8 cellular contexts compared by ENCODE assay signal in genomic region chr21:45136927-45137611, GRCh38.
A peak's percentile ranks its signal among the peaks of the same experiment; 100 is the strongest.
DNase-seq lines count a peak whose midpoint lies in the region; ATAC-seq and TF ChIP-seq lines count a peak whose summit lies in the region.

No MANE protein-coding gene starts in this region.

- no peak overlapping the region for H3K27ac Mint-ChIP-seq in activated naive CD8-positive, alpha-beta T cell treated with anti-CD3 and anti-CD28 coated beads, Interleukin-2, amount 10 ng/mL, durations not matched to agents 7 days and 5 days

- peak; percentile 89 for TF ChIP-seq CTCF in cardiac muscle cell (IDR thresholded peaks at IDR 0.05; ENCODE audit: low read depth, low read length)
- peak; percentile 41 to 85 (median 84) for TF ChIP-seq CTCF in prostate gland (IDR thresholded peaks at IDR 0.05)

- peak; percentile 28 for ATAC-seq in activated naive CD8-positive, alpha-beta T cell treated with anti-CD3 and anti-CD28 coated beads, Interleukin-2, amount 10 ng/mL, durations not matched to agents 7 days and 5 days (ENCODE audit: low read depth)
- ATAC-seq in aorta (ENCODE audit: low FRiP score), result peak; percentile 76
- ATAC-seq in HG02981 (IDR thresholded peaks at IDR 0.05; ENCODE audit: unreplicated experiment), result no peak

- peak overlapping the region; percentile 70 for H3K9ac ChIP-seq in SK-N-MC (ENCODE audit: insufficient read length)

- H3K4me3 Mint-ChIP-seq in activated naive CD8-positive, alpha-beta T cell treated with anti-CD3 and anti-CD28 coated beads, Interleukin-2, amount 10 ng/mL, durations not matched to agents 7 days and 5 days, result no peak overlapping the region

- no peaks in the 10 kb centered on the region for H3K9me3 ChIP-seq in SK-N-MC (ENCODE audit: low read depth, low read length)
- no peaks in the 10 kb centered on the region for H3K9me3 ChIP-seq in cardiac muscle cell (ENCODE audit: low read depth)
- no peaks in the 10 kb centered on the region for H3K9me3 ChIP-seq in prostate gland
- no peaks in the 10 kb centered on the region for H3K9me3 ChIP-seq in aorta (ENCODE audit: control insufficient read depth, low read length)

- no peaks in the 10 kb centered on the region for H3K27me3 Mint-ChIP-seq in activated naive CD8-positive, alpha-beta T cell treated with anti-CD3 and anti-CD28 coated beads, Interleukin-2, amount 10 ng/mL, durations not matched to agents 7 days and 5 days

- peak overlapping the region; percentile 97 for H3K27ac ChIP-seq in SK-N-MC
- no peak overlapping the region for H3K27ac ChIP-seq in cardiac muscle cell
- no peak overlapping the region for H3K27ac ChIP-seq in prostate gland
- peak overlapping the region in 1 of 2 donors; percentile 2 for H3K27ac ChIP-seq in aorta (ENCODE audit: low read depth in 1 of 2, low read length in 2 of 2)

- H3K36me3 ChIP-seq in SK-N-MC (ENCODE audit: insufficient read depth, low read length) (no peaks in the 10 kb centered on the region), cardiac muscle cell (no peaks in the 10 kb centered on the region), prostate gland (no peaks in the 10 kb centered on the region), aorta (ENCODE audit: control insufficient read depth in 1 of 2, insufficient read depth in 2 of 2, low read length in 1 of 2) (no peaks in the 10 kb centered on the region)

- no peaks in the 10 kb centered on the region for H3K9me3 Mint-ChIP-seq in activated naive CD8-positive, alpha-beta T cell treated with anti-CD3 and anti-CD28 coated beads, Interleukin-2, amount 10 ng/mL, durations not matched to agents 7 days and 5 days

- no peaks in the 10 kb centered on the region for H3K27me3 ChIP-seq in cardiac muscle cell
- no peaks in the 10 kb centered on the region for H3K27me3 ChIP-seq in prostate gland (replicated peaks; ENCODE audit: insufficient read depth)
- no peaks in the 10 kb centered on the region for H3K27me3 ChIP-seq in aorta (ENCODE audit: control insufficient read depth in 1 of 2, insufficient read depth in 2 of 2, low read length in 1 of 2)

- peak overlapping the region; percentile 50 for H3K4me3 ChIP-seq in SK-N-MC
- no peak overlapping the region for H3K4me3 ChIP-seq in cardiac muscle cell
- H3K4me3 ChIP-seq in prostate gland, result no peak overlapping the region
- H3K4me3 ChIP-seq in aorta (ENCODE audit: low read length in 2 of 2), result no peak overlapping the region

- H3K4me1 Mint-ChIP-seq in activated naive CD8-positive, alpha-beta T cell treated with anti-CD3 and anti-CD28 coated beads, Interleukin-2, amount 10 ng/mL, durations not matched to agents 7 days and 5 days, result peaks cover 15% of the 10 kb centered on the region

- no peak for TF ChIP-seq POLR2A in prostate gland (IDR thresholded peaks at IDR 0.05)

- POLR2A ChIA-PET in activated naive CD8-positive, alpha-beta T cell treated with anti-CD3 and anti-CD28 coated beads, Interleukin-2, amount 10 ng/mL, durations not matched to agents 7 days and 5 days (lab: Charles Lee), result interaction anchor here (1.0 to 1.4 kb wide), 4 partner anchors 15 to 174 kb away, joined by 3 read pairs; partner anchors contain the start of gene POFUT2

- intact Hi-C loops in prostate gland (cut with DNase I) (loop anchor here (2.0 kb wide), 1 partner anchor 186 kb away; no protein-coding TSS in a partner anchor), aorta (cut with DNase I) (loop anchor here (10.0 kb wide), 2 partner anchors 262 to 298 kb away; partner anchors contain the start of gene PTTG1IP (in 2 of the 2))

- H3K36me3 Mint-ChIP-seq in activated naive CD8-positive, alpha-beta T cell treated with anti-CD3 and anti-CD28 coated beads, Interleukin-2, amount 10 ng/mL, durations not matched to agents 7 days and 5 days, result peaks cover 3% of the 10 kb centered on the region

- H3K4me1 ChIP-seq in cardiac muscle cell (ENCODE audit: low read depth) (peaks cover 14% of the 10 kb centered on the region), prostate gland (replicated peaks) (no peaks in the 10 kb centered on the region), aorta (ENCODE audit: control insufficient read depth in 1 of 2, insufficient read depth in 2 of 2, low read length in 2 of 2) (no peaks in the 10 kb centered on the region)

- DNase-seq in Daoy (ENCODE audit: low read depth) (peak; percentile 89), M059J (ENCODE audit: low read depth) (peak; percentile 89), SK-N-MC (ENCODE audit: low read depth, low spot score) (peak; percentile 94), cardiac muscle cell (ENCODE audit: low read depth in 1 of 2, low spot score in 1 of 2) (peak; percentile 92 to 93), prostate gland (ENCODE audit: low spot score) (peak; percentile 81), aorta (peak; percentile 92 to 95)
- DNase-seq in activated naive CD8-positive, alpha-beta T cell treated with anti-CD3 and anti-CD28 coated beads, Interleukin-2, amount 10 ng/mL, durations not matched to agents 7 days and 5 days, result peak; percentile 63

- WGBS in prostate gland, result 48% methylated on average over 11 of the region's 11 CpGs
- WGBS in aorta, 2 donors, result 29% methylated on average over 11 of the region's 11 CpGs
